8 cellular contexts compared by ENCODE assay signal in genomic region chr20:18466574-18466893, GRCh38. TPM values are rescaled to one million over a fixed set of nuclear protein-coding genes. Genes with fewer than 3 reads are reported as not detected.
A peak's percentile ranks its signal among the peaks of the same experiment; 100 is the strongest.
DNase-seq lines count a peak whose midpoint lies in the region; ATAC-seq, FAIRE-seq and TF ChIP-seq lines count a peak whose summit lies in the region.

No MANE protein-coding gene starts in this region.

- no peak for FAIRE-seq in GM12878 (lab: Jason Lieb, UNC)

- peaks cover 3% of the 10 kb centered on the region for H3K36me3 Mint-ChIP-seq in activated naive CD4-positive, alpha-beta T cell treated with anti-CD3 and anti-CD28 coated beads, Interleukin-2, amount 50 U/mL, for 24 hours

- no peak for TF ChIP-seq EP300 in GM12878 (IDR thresholded peaks at IDR 0.05; ENCODE audit: borderline replicate concordance in 1 of 2, control insufficient read depth in 1 of 2, low read depth in 2 of 2, low read length in 2 of 2)
- TF ChIP-seq EP300 in tibial nerve (IDR thresholded peaks at IDR 0.05), result no peak

- DNase-seq in activated naive CD4-positive, alpha-beta T cell treated with anti-CD3 and anti-CD28 coated beads, Interleukin-2, amount 50 U/mL, for 16 hours, result no peak
- DNase-seq in GM12878 (ENCODE audit: low read depth, low spot score), result no peak
- no peak for DNase-seq in left lobe of liver (ENCODE audit: low spot score)
- DNase-seq in tibial nerve (ENCODE audit: low spot score in 2 of 2), result no peak
- DNase-seq in NOMO-1 treated with DMSO at 0.1 percent for 48 hours (lab: John Stamatoyannopoulos, UW; ENCODE audit: unreplicated experiment), result no peak
- no peak for DNase-seq in medulla oblongata (ENCODE audit: extremely low spot score)

- intact Hi-C loops in GM12878 (cut with micrococcal nuclease; ENCODE audit: unreplicated experiment), result loop anchor here (2.0 kb wide), 1 partner anchor 54 kb away; no protein-coding TSS in a partner anchor

- H3K27me3 ChIP-seq in GM12878 (replicated peaks in 1 of 2; ENCODE audit: control insufficient read depth in 2 of 2, insufficient read depth in 2 of 2, low read length in 1 of 2), result no peaks in the 10 kb centered on the region
- H3K27me3 ChIP-seq in tibial nerve, result no peaks in the 10 kb centered on the region

- peaks cover 38% of the 10 kb centered on the region for H3K4me1 Mint-ChIP-seq in activated naive CD4-positive, alpha-beta T cell treated with anti-CD3 and anti-CD28 coated beads, Interleukin-2, amount 50 U/mL, for 24 hours

- H3K36me3 ChIP-seq in GM12878 (ENCODE audit: control insufficient read depth in 2 of 2, insufficient read depth in 2 of 2, low read length in 1 of 2), result no peaks in the 10 kb centered on the region; a peak in 1 of 4 replicates
- peaks cover 0 to 20% (median 0%) of the 10 kb centered on the region in 3 donors for H3K36me3 ChIP-seq in tibial nerve

- H3K9me3 Mint-ChIP-seq in activated naive CD4-positive, alpha-beta T cell treated with anti-CD3 and anti-CD28 coated beads, Interleukin-2, amount 50 U/mL, for 24 hours, result no peaks in the 10 kb centered on the region

- peak overlapping the region; percentile 98 for H3K27ac Mint-ChIP-seq in activated naive CD4-positive, alpha-beta T cell treated with anti-CD3 and anti-CD28 coated beads, Interleukin-2, amount 50 U/mL, for 24 hours

- in situ Hi-C loops in GM12878 (cut with MboI), result no loop called here

- H4K20me1 ChIP-seq in GM12878 (ENCODE audit: control insufficient read depth, insufficient read depth), result no peaks in the 10 kb centered on the region

- WGBS in GM12878 (ENCODE audit: insufficient coverage, insufficient replicate concordance, low lambda C conversion rate, missing lambda C conversion rate), result 2% methylated on average over 15 of the region's 15 CpGs
- 1% methylated on average over 15 of the region's 15 CpGs for WGBS in tibial nerve, 2 donors

- SMC1A ChIA-PET in GM12878 (lab: Charles Lee; ENCODE audit: uncharacterized antibody, unreplicated experiment), result interaction anchor here (0.9 to 3.0 kb wide), 6 partner anchors 9 to 100 kb away, joined by 3 to 15 read pairs (median 10); partner anchors contain the start of genes RBBP9, SEC23B and SMIM26

- peak overlapping the region; percentile 97 for H3K4me2 ChIP-seq in GM12878 (ENCODE audit: control insufficient read depth, insufficient read depth)

- RAD21 ChIA-PET in GM12878 (lab: Charles Lee; ENCODE audit: unreplicated experiment), result interaction anchor here (1.6 to 2.6 kb wide), 4 partner anchors 30 to 53 kb away, joined by 4 to 11 read pairs (median 6); partner anchors contain the start of genes RBBP9 and SEC23B

- POLR2A ChIA-PET in GM12878 (lab: Charles Lee), result interaction anchor here (0.9 to 2.3 kb wide), 3 partner anchors 30 to 41 kb away, joined by 3 to 20 read pairs (median 13); partner anchors contain the start of genes RBBP9 and SEC23B

- CTCF ChIA-PET in GM12878 (lab: Yijun Ruan, JAX), result interaction anchor here (1.0 to 2.0 kb wide), 4 partner anchors 9 to 53 kb away, joined by 3 to 10 read pairs (median 3); partner anchors contain the start of gene SEC23B

- H3K79me2 ChIP-seq in GM12878 (ENCODE audit: control insufficient read depth, insufficient read depth, low read length), result peaks cover 15% of the 10 kb centered on the region

- peak overlapping the region; percentile 99 for H2AFZ ChIP-seq in GM12878 (ENCODE audit: control insufficient read depth, low read depth, low read length)

- H3K4me3 ChIP-seq in GM12878, result peak overlapping the region; percentile 93
- peak overlapping the region; percentile 55 to 91 (median 71) for H3K4me3 ChIP-seq in tibial nerve

- H3K9me3 ChIP-seq in GM12878 (replicated peaks; ENCODE audit: control insufficient read depth, insufficient read depth, low read length), result no peaks in the 10 kb centered on the region
- H3K9me3 ChIP-seq in tibial nerve, result no peaks in the 10 kb centered on the region

- no peaks in the 10 kb centered on the region for H3K27me3 Mint-ChIP-seq in activated naive CD4-positive, alpha-beta T cell treated with anti-CD3 and anti-CD28 coated beads, Interleukin-2, amount 50 U/mL, for 24 hours

- ATAC-seq in HG03432 (IDR thresholded peaks at IDR 0.05; ENCODE audit: unreplicated experiment), result peak; percentile 42
- peak; percentile 42 for ATAC-seq in GM12878
- ATAC-seq in left lobe of liver, result peak; percentile 70

- TF ChIP-seq RAD21 in GM12878 (IDR thresholded peaks at IDR 0.05; ENCODE audit: insufficient read depth, low read depth, low read length), result no peak

- H3K9ac ChIP-seq in GM12878 (ENCODE audit: control insufficient read depth, insufficient read depth, low read length), result peak overlapping the region; percentile 96

- TF ChIP-seq CTCF in GM12878 (IDR thresholded peaks at IDR 0.05 in 2 of 3, conservative IDR thresholded peaks at IDR 0.05 in 1 of 3; ENCODE audit: control insufficient read depth in 2 of 3, extremely low read depth in 1 of 3, insufficient read depth in 1 of 3, low read depth in 3 of 3, low read length in 3 of 3), result no peak
- TF ChIP-seq CTCF in tibial nerve (IDR thresholded peaks at IDR 0.05), result no peak

- TF ChIP-seq POLR2A in GM12878 (IDR thresholded peaks at IDR 0.05; ENCODE audit: low read depth, low read length) (no peak), tibial nerve (IDR thresholded peaks at IDR 0.05) (no peak)

- no peaks in the 10 kb centered on the region; the same call in 1 of the 2 replicates for H3K4me1 ChIP-seq in GM12878 (ENCODE audit: control insufficient read depth, insufficient read depth, low read length)
- peaks cover 0 to 28% (median 7%) of the 10 kb centered on the region in 4 donors for H3K4me1 ChIP-seq in tibial nerve

- no peak overlapping the region for H3K27ac ChIP-seq in GM12878 (ENCODE audit: control insufficient read depth, insufficient read depth)
- H3K27ac ChIP-seq in tibial nerve, result peak overlapping the region in 3 of 4 donors; percentile 78 to 87 (median 84)

- no TSS peak for BruUV-seq in GM12878 (replicated peaks; lab: Mats Ljungman, UMichigan)

- H3K4me3 Mint-ChIP-seq in activated naive CD4-positive, alpha-beta T cell treated with anti-CD3 and anti-CD28 coated beads, Interleukin-2, amount 50 U/mL, for 24 hours, result peak overlapping the region; percentile 94

RNA-seq across cellular contexts. Expression of gene DZANK1, which starts 0.3 kb away (rescaled TPM):
- total RNA-seq in GM12878 (2013; cell fraction: nucleolus; rRNA removed), result 9.9 and 10.9 TPM in 2 replicates
- 6.2 and 7.1 TPM in 2 replicates for total RNA-seq in GM12878 (2014; rRNA removed)
- total RNA-seq in GM12878 (2014; rRNA removed; fragmentation: Illumina TruSeq; extraction: Trizol), result 6.7 and 8.1 TPM in 2 replicates
- total RNA-seq in GM12878 (2021), result 4.8 and 5.5 TPM in 2 replicates
- 2.9 TPM for polyA plus RNA-seq in GM12878 (2011; ENCODE audit: low read depth)
- polyA plus RNA-seq in GM12878 (2011; rRNA removed), result 12.2 and 12.6 TPM in 2 replicates
- polyA plus RNA-seq in GM12878 (2011; cell fraction: cytosol; rRNA removed), result 7.1 and 7.3 TPM in 2 replicates
- polyA plus RNA-seq in GM12878 (2011; cell fraction: nucleus; rRNA removed), result 8.3 and 8.8 TPM in 2 replicates
- polyA plus RNA-seq in GM12878 (2012), result 3.5 and 5.0 TPM in 2 replicates
- 6.8 and 10.4 TPM in 2 replicates for polyA plus RNA-seq in GM12878 (2014; fragmentation: Illumina TruSeq; extraction: Trizol)
- 1 to 10 TPM; 6.1 to 7.6 TPM for polyA plus RNA-seq in GM12878 (2014; fragmentation: Nextera tagmentation; extraction: Ambion mirVana)
- 5.9 and 7.7 TPM in 2 replicates for polyA plus RNA-seq in GM12878 (2014; rRNA removed)
- polyA plus RNA-seq in GM12878 (2016; fragmentation: Nextera tagmentation; extraction: Ambion mirVana), result 1 to 10 TPM; 3.6 to 3.7 TPM
- 7.2 and 9.9 TPM in 2 replicates for polyA minus RNA-seq in GM12878 (2011; rRNA and poly(A)+ RNA removed)
- 1.6 and 5.0 TPM in 2 replicates for polyA minus RNA-seq in GM12878 (2011; cell fraction: cytosol; rRNA and poly(A)+ RNA removed)
- polyA minus RNA-seq in GM12878 (2011; cell fraction: nucleus; rRNA and poly(A)+ RNA removed), result 5.0 and 6.1 TPM in 2 replicates
- total RNA-seq in left lobe of liver, result 0.55 TPM
- 1 to 10 TPM; 1.6 to 4.2 (median 2.8) TPM for total RNA-seq in tibial nerve

RNA-seq across cellular contexts. Expression of gene POLR3F, which starts 0.7 kb away (rescaled TPM):
- 17.0 and 21.0 TPM in 2 replicates for total RNA-seq in GM12878 (2013; cell fraction: nucleolus; rRNA removed)
- 15.7 and 18.1 TPM in 2 replicates for total RNA-seq in GM12878 (2014; rRNA removed)
- total RNA-seq in GM12878 (2014; rRNA removed; fragmentation: Illumina TruSeq; extraction: Trizol), result 12.8 and 12.9 TPM in 2 replicates
- total RNA-seq in GM12878 (2021), result 8.1 and 8.7 TPM in 2 replicates
- 3.3 TPM for polyA plus RNA-seq in GM12878 (2011; ENCODE audit: low read depth)
- 8.7 and 14.9 TPM in 2 replicates for polyA plus RNA-seq in GM12878 (2011; rRNA removed)
- 2.8 and 4.6 TPM in 2 replicates for polyA plus RNA-seq in GM12878 (2011; cell fraction: cytosol; rRNA removed)
- 6.2 and 7.5 TPM in 2 replicates for polyA plus RNA-seq in GM12878 (2011; cell fraction: nucleus; rRNA removed)
- 4.8 and 4.9 TPM in 2 replicates for polyA plus RNA-seq in GM12878 (2012)
- 11.5 and 13.9 TPM in 2 replicates for polyA plus RNA-seq in GM12878 (2014; fragmentation: Illumina TruSeq; extraction: Trizol)
- polyA plus RNA-seq in GM12878 (2014; fragmentation: Nextera tagmentation; extraction: Ambion mirVana), result 10 to 100 TPM in 1 of 2 experiments, 1 to 10 TPM in 1; 9.5 to 12.4 TPM
- 13.5 and 16.9 TPM in 2 replicates for polyA plus RNA-seq in GM12878 (2014; rRNA removed)
- 10 to 100 TPM; 13.8 to 14.6 TPM for polyA plus RNA-seq in GM12878 (2016; fragmentation: Nextera tagmentation; extraction: Ambion mirVana)
- polyA minus RNA-seq in GM12878 (2011; rRNA and poly(A)+ RNA removed), result 2.9 and 4.4 TPM in 2 replicates
- 2.8 and 4.2 TPM in 2 replicates for polyA minus RNA-seq in GM12878 (2011; cell fraction: cytosol; rRNA and poly(A)+ RNA removed)
- polyA minus RNA-seq in GM12878 (2011; cell fraction: nucleus; rRNA and poly(A)+ RNA removed), result 4.8 and 5.7 TPM in 2 replicates
- 3.1 TPM for total RNA-seq in left lobe of liver
- 10 to 100 TPM in 1 of 4 donors, 1 to 10 TPM in 3; 4.5 to 10.1 (median 7.7) TPM for total RNA-seq in tibial nerve

RNA-seq across cellular contexts. Expression of gene RBBP9, which starts 30.5 kb away (rescaled TPM):
- total RNA-seq in GM12878 (2013; cell fraction: nucleolus; rRNA removed), result 20.4 and 21.3 TPM in 2 replicates
- total RNA-seq in GM12878 (2014; rRNA removed) (22.3 and 26.0 TPM in 2 replicates), GM12878 (2014; rRNA removed; fragmentation: Illumina TruSeq; extraction: Trizol) (24.9 TPM in 2 replicates), GM12878 (2021) (17.8 and 18.2 TPM in 2 replicates), left lobe of liver (15.3 TPM), tibial nerve (10 to 100 TPM in 3 of 4 donors, 1 to 10 TPM in 1; 7.6 to 17.0 (median 12.2) TPM)
- 6.2 TPM for polyA plus RNA-seq in GM12878 (2011; ENCODE audit: low read depth)
- polyA plus RNA-seq in GM12878 (2011; rRNA removed) (34.1 and 44.0 TPM in 2 replicates), GM12878 (2014; fragmentation: Illumina TruSeq; extraction: Trizol) (29.7 and 36.5 TPM in 2 replicates), GM12878 (2014; fragmentation: Nextera tagmentation; extraction: Ambion mirVana) (1 to 10 TPM; 7.1 to 9.2 TPM), GM12878 (2014; rRNA removed) (12.5 and 12.7 TPM in 2 replicates), GM12878 (2016; fragmentation: Nextera tagmentation; extraction: Ambion mirVana) (10 to 100 TPM; 13.2 to 13.8 TPM)
- polyA plus RNA-seq in GM12878 (2011; cell fraction: cytosol; rRNA removed), result 17.9 and 19.6 TPM in 2 replicates
- 8.6 and 11.6 TPM in 2 replicates for polyA plus RNA-seq in GM12878 (2011; cell fraction: nucleus; rRNA removed)
- 9.1 and 11.8 TPM in 2 replicates for polyA plus RNA-seq in GM12878 (2012)
- polyA minus RNA-seq in GM12878 (2011; rRNA and poly(A)+ RNA removed), result 53.0 and 66.5 TPM in 2 replicates
- 10.8 and 15.4 TPM in 2 replicates for polyA minus RNA-seq in GM12878 (2011; cell fraction: cytosol; rRNA and poly(A)+ RNA removed)
- 5.3 and 5.8 TPM in 2 replicates for polyA minus RNA-seq in GM12878 (2011; cell fraction: nucleus; rRNA and poly(A)+ RNA removed)

RNA-seq across cellular contexts. Expression of gene SEC23B, which starts 41.2 kb away (rescaled TPM):
- total RNA-seq in GM12878 (2013; cell fraction: nucleolus; rRNA removed), result 55.8 and 58.2 TPM in 2 replicates
- total RNA-seq in GM12878 (2014; rRNA removed), result 86.9 and 96.4 TPM in 2 replicates
- total RNA-seq in GM12878 (2014; rRNA removed; fragmentation: Illumina TruSeq; extraction: Trizol), result 64.3 and 66.8 TPM in 2 replicates
- 60.8 and 66.0 TPM in 2 replicates for total RNA-seq in GM12878 (2021)
- 53.9 TPM for polyA plus RNA-seq in GM12878 (2011; ENCODE audit: low read depth)
- polyA plus RNA-seq in GM12878 (2011; rRNA removed), result 118 and 121 TPM in 2 replicates
- 105 and 114 TPM in 2 replicates for polyA plus RNA-seq in GM12878 (2011; cell fraction: cytosol; rRNA removed)
- 66.0 and 71.7 TPM in 2 replicates for polyA plus RNA-seq in GM12878 (2011; cell fraction: nucleus; rRNA removed)
- polyA plus RNA-seq in GM12878 (2012), result 62.1 and 85.4 TPM in 2 replicates
- 77.9 and 94.0 TPM in 2 replicates for polyA plus RNA-seq in GM12878 (2014; fragmentation: Illumina TruSeq; extraction: Trizol)
- polyA plus RNA-seq in GM12878 (2014; fragmentation: Nextera tagmentation; extraction: Ambion mirVana), result 10 to 100 TPM; 49.1 to 73.2 TPM
- polyA plus RNA-seq in GM12878 (2014; rRNA removed), result 67.2 and 72.1 TPM in 2 replicates
- 10 to 100 TPM; 93.4 to 95.7 TPM for polyA plus RNA-seq in GM12878 (2016; fragmentation: Nextera tagmentation; extraction: Ambion mirVana)
- polyA minus RNA-seq in GM12878 (2011; rRNA and poly(A)+ RNA removed), result 135 and 150 TPM in 2 replicates
- polyA minus RNA-seq in GM12878 (2011; cell fraction: cytosol; rRNA and poly(A)+ RNA removed), result 29.0 and 37.9 TPM in 2 replicates
- polyA minus RNA-seq in GM12878 (2011; cell fraction: nucleus; rRNA and poly(A)+ RNA removed), result 33.1 and 45.1 TPM in 2 replicates
- total RNA-seq in left lobe of liver, result 30.2 TPM
- 10 to 100 TPM; 21.4 to 48.1 (median 30.5) TPM for total RNA-seq in tibial nerve
